In the genomic region with DNA sequence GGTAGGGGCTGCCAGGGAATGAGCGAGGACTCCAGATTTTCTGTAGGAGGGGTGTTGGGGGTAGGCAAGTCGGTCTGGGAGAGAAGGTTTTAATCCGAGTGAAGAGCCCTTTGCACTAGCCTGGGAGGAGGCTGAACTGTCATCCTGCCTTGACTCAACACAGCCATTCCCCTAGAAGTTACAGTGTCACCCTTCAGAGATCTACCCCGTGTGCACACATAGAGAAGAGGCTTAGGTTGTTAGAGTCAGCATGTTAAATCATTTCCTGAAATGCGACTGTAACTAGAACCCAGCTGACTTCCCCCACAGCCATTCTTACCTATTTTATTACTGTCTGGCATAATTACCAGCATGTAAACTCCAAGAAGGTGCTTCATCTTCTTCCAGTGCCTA, we compare ENCODE assay signal across 17 cellular contexts. TPM values are rescaled to one million over a fixed set of nuclear protein-coding genes. Genes with fewer than 3 reads are reported as not detected.
A peak's percentile ranks its signal among the peaks of the same experiment; 100 is the strongest.
DNase-seq lines count a peak whose midpoint lies in the region; ATAC-seq, FAIRE-seq and TF ChIP-seq lines count a peak whose summit lies in the region.
"Not testable (repeated sequence)": the region's sequence is repeated elsewhere in the genome, so short reads cannot be mapped to it uniquely, and the experiment has no call there.
"Had no signal": no experiment of that assay in that cellular context is flagged by ENCODE, and none has a peak within 500 bp of the region (broad histone marks: within the 10 kb centered on the region; RNA-seq: fewer than 3 reads in every experiment).

No MANE protein-coding gene starts in this region.

- TF ChIP-seq RAD21 in H1 (IDR thresholded peaks at IDR 0.05 in 1 of 2, conservative IDR thresholded peaks at IDR 0.05 in 1 of 2; ENCODE audit: low read depth in 2 of 2, low read length in 2 of 2) = not testable (repeated sequence)

- not testable (repeated sequence) for DNase-seq in GM23338 (ENCODE audit: low spot score); T-cell; activated CD4-positive, alpha-beta memory T cell treated with anti-CD3 and anti-CD28 coated beads, Interleukin-2, amount 10 ng/mL, durations not matched to agents 7 days and 5 days; H1 (ENCODE audit: low read depth in 1 of 2, low spot score in 2 of 2); gastrocnemius medialis; type B pancreatic cell (ENCODE audit: extremely low spot score, unreplicated experiment)

- not testable (repeated sequence) for H3K4me1 ChIP-seq in GM23338 (ENCODE audit: insufficient read depth); H1 (replicated peaks in 1 of 4; ENCODE audit: control insufficient read depth in 3 of 4, insufficient read depth in 4 of 4, low read length in 3 of 4); gastrocnemius medialis
- H3K4me1 ChIP-seq in mucosa of rectum (ENCODE audit: control insufficient read depth in 2 of 2, insufficient read depth in 2 of 2, low read length in 2 of 2) = peaks cover 23 to 25% of the 10 kb centered on the region in 2 donors

- H4K8ac ChIP-seq in H1 (ENCODE audit: extremely low read depth, insufficient read depth, low read length) = not testable (repeated sequence)

- H3K23me2 ChIP-seq in H1 (ENCODE audit: low read depth, low read length) = not testable (repeated sequence)

- H3K79me2 ChIP-seq in GM23338 (replicated peaks; ENCODE audit: insufficient read depth); H1 (ENCODE audit: control insufficient read depth in 1 of 2, insufficient read depth in 2 of 2, low read length in 2 of 2): not testable (repeated sequence)

- not testable (repeated sequence) for H2AK5ac ChIP-seq in H1 (ENCODE audit: low read depth, low read length)

- H2AFZ ChIP-seq in GM23338 = not testable (repeated sequence)
- peak overlapping the region; percentile 90 for H2AFZ ChIP-seq in H1 (ENCODE audit: low read length)

- H3K27me3 ChIP-seq in GM23338 (ENCODE audit: insufficient read depth) (peaks cover 47% of the 10 kb centered on the region), H1 (replicated peaks in 1 of 4; ENCODE audit: control insufficient read depth in 3 of 4, extremely low read depth in 1 of 4, insufficient read depth in 3 of 4, low read length in 3 of 4) (peaks cover 3 to 28% (median 16%) of the 10 kb centered on the region in 4 experiments), gastrocnemius medialis (peaks cover 0 to 17% (median 4%) of the 10 kb centered on the region in 3 donors)
- H3K27me3 ChIP-seq in mucosa of rectum (ENCODE audit: control insufficient read depth in 2 of 2, insufficient read depth in 2 of 2, low read length in 2 of 2) = not testable (repeated sequence)

- H3K4me2 ChIP-seq in GM23338 (peak overlapping the region; percentile 87), H1 (ENCODE audit: insufficient read depth in 1 of 2, low read depth in 2 of 2, low read length in 2 of 2) (peak overlapping the region; percentile 76 to 82)

- TF ChIP-seq POLR2A in H1 (IDR thresholded peaks at IDR 0.05; ENCODE audit: control extremely low read depth in 1 of 2, low read depth in 2 of 2, low read length in 2 of 2); gastrocnemius medialis (IDR thresholded peaks at IDR 0.05): not testable (repeated sequence)

- POLR2A ChIA-PET in T-cell (lab: Charles Lee) (interaction anchor here in 1 of 2 donors (0.6 kb wide), 1 partner anchor 21 kb away, joined by 6 read pairs; a partner anchor contains a TSS), H1 (lab: Charles Lee; ENCODE audit: partially characterized antibody) (interaction anchor here (1.4 kb wide), 1 partner anchor 196 kb away, joined by 3 read pairs; a partner anchor contains a TSS)
- POLR2A ChIA-PET in activated CD4-positive, alpha-beta memory T cell treated with anti-CD3 and anti-CD28 coated beads, Interleukin-2, amount 10 ng/mL, durations not matched to agents 7 days and 5 days (lab: Charles Lee) = interaction anchor here (0.7 to 0.9 kb wide), 2 partner anchors 396 to 818 kb away, joined by 3 read pairs; a partner anchor contains a TSS

- H3K56ac ChIP-seq in H1 (replicated peaks; ENCODE audit: insufficient read length, low read depth, low read length) = not testable (repeated sequence)

- 52% methylated on average over 5 of the region's 5 CpGs; no CpG with 5 or more reads in 1 of the 2 experiments for WGBS in H1 (ENCODE audit: extremely low coverage in 1 of 2, insufficient coverage in 1 of 2, insufficient read length in 1 of 2, insufficient replicate concordance in 2 of 2, low coverage in 1 of 2, low lambda C conversion rate in 2 of 2, missing lambda C conversion rate in 1 of 2), 2 experiments

- not testable (repeated sequence) for H3K4me1 Mint-ChIP-seq in GM23338
- H3K4me1 Mint-ChIP-seq in T-cell (peaks cover 24 to 29% (median 25%) of the 10 kb centered on the region in 3 donors), type B pancreatic cell (ENCODE audit: unreplicated experiment) (peaks cover 13% of the 10 kb centered on the region)
- H3K4me1 Mint-ChIP-seq in activated CD4-positive, alpha-beta memory T cell treated with anti-CD3 and anti-CD28 coated beads, Interleukin-2, amount 10 ng/mL, durations not matched to agents 7 days and 5 days = peaks cover 36% of the 10 kb centered on the region
- peaks cover 26% of the 10 kb centered on the region for H3K4me1 Mint-ChIP-seq in activated naive CD4-positive, alpha-beta T cell treated with anti-CD3 and anti-CD28 coated beads, Interleukin-2, amount 50 U/mL, for 24 hours

- not testable (repeated sequence) for H3K79me1 ChIP-seq in H1 (ENCODE audit: low read depth, low read length)

- not testable (repeated sequence) for H3F3A ChIP-seq in GM23338 (replicated peaks; ENCODE audit: low read depth)

- H3K9me3 Mint-ChIP-seq in GM23338; T-cell; activated CD4-positive, alpha-beta memory T cell treated with anti-CD3 and anti-CD28 coated beads, Interleukin-2, amount 10 ng/mL, durations not matched to agents 7 days and 5 days; activated naive CD4-positive, alpha-beta T cell treated with anti-CD3 and anti-CD28 coated beads, Interleukin-2, amount 50 U/mL, for 24 hours; type B pancreatic cell: not testable (repeated sequence)

- not testable (repeated sequence) for H4K20me1 ChIP-seq in GM23338 (replicated peaks; ENCODE audit: insufficient read depth); H1 (replicated peaks in 1 of 2; ENCODE audit: control insufficient read depth in 1 of 2, insufficient read depth in 2 of 2, low read length in 2 of 2)

- in situ Hi-C loops in gastrocnemius medialis (cut with MboI; ENCODE audit: low sequenced_read_pairs in 4 of 4) = not testable (repeated sequence)

- not testable (repeated sequence) for H4K5ac ChIP-seq in H1 (ENCODE audit: insufficient read length, low read depth, low read length)

- TF ChIP-seq CTCF in GM23338 (conservative IDR thresholded peaks at IDR 0.05; ENCODE audit: low read depth in 2 of 2); H1 (IDR thresholded peaks at IDR 0.05; ENCODE audit: control extremely low read depth in 1 of 3, insufficient read depth in 1 of 3, low read depth in 1 of 3, low read length in 3 of 3); gastrocnemius medialis (IDR thresholded peaks at IDR 0.05 in 4 of 5, conservative IDR thresholded peaks at IDR 0.05 in 1 of 5); type B pancreatic cell (conservative IDR thresholded peaks at IDR 0.05): not testable (repeated sequence)

- not testable (repeated sequence) for H3K23ac ChIP-seq in H1 (ENCODE audit: insufficient read length)

- not testable (repeated sequence) for H3K9me3 ChIP-seq in H1 (ENCODE audit: insufficient read depth in 2 of 2, low read depth in 1 of 2, low read length in 1 of 2); mucosa of rectum (ENCODE audit: control insufficient read depth in 2 of 2, low read length in 2 of 2); gastrocnemius medialis

- TF ChIP-seq EP300 in H1 (IDR thresholded peaks at IDR 0.05; ENCODE audit: borderline replicate concordance in 1 of 2, low read depth in 2 of 2, low read length in 2 of 2) = not testable (repeated sequence)

- H3K4me3 Mint-ChIP-seq in GM23338 (peak overlapping the region; percentile 70), T-cell (peak overlapping the region; percentile 80 to 90 (median 85)), type B pancreatic cell (peak overlapping the region; percentile 55)
- H3K4me3 Mint-ChIP-seq in activated CD4-positive, alpha-beta memory T cell treated with anti-CD3 and anti-CD28 coated beads, Interleukin-2, amount 10 ng/mL, durations not matched to agents 7 days and 5 days = peak overlapping the region; percentile 48
- peak overlapping the region; percentile 92 for H3K4me3 Mint-ChIP-seq in activated naive CD4-positive, alpha-beta T cell treated with anti-CD3 and anti-CD28 coated beads, Interleukin-2, amount 50 U/mL, for 24 hours

- not testable (repeated sequence) for H2BK20ac ChIP-seq in H1 (ENCODE audit: low read length)

- H3K4me3 ChIP-seq in GM23338 = peak overlapping the region; percentile 58
- H3K4me3 ChIP-seq in H1 (ENCODE audit: extremely low read depth in 1 of 4, insufficient read depth in 2 of 4, low read depth in 3 of 4, low read length in 4 of 4) = peak overlapping the region in 3 of 4 experiments; percentile 21 to 55 (median 33); a peak in 4 of 8 replicates
- H3K4me3 ChIP-seq in mucosa of rectum (ENCODE audit: low read length in 2 of 2) = peak overlapping the region; percentile 34 to 58
- H3K4me3 ChIP-seq in gastrocnemius medialis = peak overlapping the region in 3 of 4 donors; percentile 44 to 60 (median 55)

- CTCF ChIA-PET in T-cell (lab: Charles Lee) = interaction anchor here (0.7 to 1.4 kb wide), 3 partner anchors 10 to 47 kb away, joined by 3 to 4 read pairs (median 3); no protein-coding TSS in a partner anchor
- CTCF ChIA-PET in activated CD4-positive, alpha-beta memory T cell treated with anti-CD3 and anti-CD28 coated beads, Interleukin-2, amount 10 ng/mL, durations not matched to agents 7 days and 5 days (lab: Charles Lee) = interaction anchor here (0.8 to 2.0 kb wide), 7 partner anchors 10 to 116 kb away, joined by 3 to 17 read pairs (median 4); a partner anchor contains a TSS
- CTCF ChIA-PET in H1 (lab: Charles Lee; ENCODE audit: partially characterized antibody) = interaction anchor here (0.7 to 2.2 kb wide), 7 partner anchors 9 to 76 kb away, joined by 3 to 7 read pairs (median 4); a partner anchor contains a TSS

- H3K9ac ChIP-seq in H1 (replicated peaks in 1 of 4; ENCODE audit: extremely low read depth in 1 of 4, low read depth in 3 of 4, low read length in 3 of 4) = not testable (repeated sequence)
- H3K9ac ChIP-seq in mucosa of rectum (ENCODE audit: low read depth in 1 of 2, low read length in 2 of 2) = peak overlapping the region in 1 of 2 donors; percentile 30

- H3K14ac ChIP-seq in H1 (ENCODE audit: insufficient read length) = not testable (repeated sequence)

- H3K18ac ChIP-seq in H1 (ENCODE audit: extremely low read depth, low read length) = not testable (repeated sequence)

- H3K27ac Mint-ChIP-seq in GM23338, type B pancreatic cell: not testable (repeated sequence)
- H3K27ac Mint-ChIP-seq in T-cell = peak overlapping the region; percentile 80 to 90
- peak overlapping the region; percentile 63 for H3K27ac Mint-ChIP-seq in activated CD4-positive, alpha-beta memory T cell treated with anti-CD3 and anti-CD28 coated beads, Interleukin-2, amount 10 ng/mL, durations not matched to agents 7 days and 5 days
- H3K27ac Mint-ChIP-seq in activated naive CD4-positive, alpha-beta T cell treated with anti-CD3 and anti-CD28 coated beads, Interleukin-2, amount 50 U/mL, for 24 hours = peak overlapping the region; percentile 80

- not testable (repeated sequence) for H3K36me3 Mint-ChIP-seq in GM23338 (ENCODE audit: low read depth); T-cell; activated CD4-positive, alpha-beta memory T cell treated with anti-CD3 and anti-CD28 coated beads, Interleukin-2, amount 10 ng/mL, durations not matched to agents 7 days and 5 days (ENCODE audit: low read depth); activated naive CD4-positive, alpha-beta T cell treated with anti-CD3 and anti-CD28 coated beads, Interleukin-2, amount 50 U/mL, for 24 hours; type B pancreatic cell

- intact Hi-C loops in gastrocnemius medialis (cut with DNase I; ENCODE audit: low total_unique reads) = not testable (repeated sequence)

- H3K4ac ChIP-seq in H1 (replicated peaks; ENCODE audit: insufficient read length, low read depth, low read length) = not testable (repeated sequence)

- H2BK5ac ChIP-seq in H1 (ENCODE audit: low read depth, low read length) = not testable (repeated sequence)

- not testable (repeated sequence) for H2BK15ac ChIP-seq in H1 (ENCODE audit: low read length)

- peaks cover 31% of the 10 kb centered on the region for H3K27me3 Mint-ChIP-seq in GM23338 (ENCODE audit: insufficient read depth, low read depth, poor library complexity)
- peaks cover 0 to 18% of the 10 kb centered on the region in 2 donors for H3K27me3 Mint-ChIP-seq in T-cell
- H3K27me3 Mint-ChIP-seq in activated CD4-positive, alpha-beta memory T cell treated with anti-CD3 and anti-CD28 coated beads, Interleukin-2, amount 10 ng/mL, durations not matched to agents 7 days and 5 days; activated naive CD4-positive, alpha-beta T cell treated with anti-CD3 and anti-CD28 coated beads, Interleukin-2, amount 50 U/mL, for 24 hours: not testable (repeated sequence)
- peaks cover 43% of the 10 kb centered on the region for H3K27me3 Mint-ChIP-seq in type B pancreatic cell

- FAIRE-seq in H1 (lab: Jason Lieb, UNC) = not testable (repeated sequence)

- H3K36me3 ChIP-seq in GM23338 (ENCODE audit: insufficient read depth); H1 (ENCODE audit: control insufficient read depth in 2 of 4, insufficient read depth in 4 of 4, low read length in 3 of 4); mucosa of rectum (ENCODE audit: control insufficient read depth in 2 of 2, insufficient read depth in 2 of 2, low read length in 2 of 2); gastrocnemius medialis: not testable (repeated sequence)

- H2BK12ac ChIP-seq in H1 (ENCODE audit: low read depth, low read length) = not testable (repeated sequence)

- H4K91ac ChIP-seq in H1 (replicated peaks; ENCODE audit: insufficient read length, low read length) = not testable (repeated sequence)

- H3K27ac ChIP-seq in GM23338 (ENCODE audit: low read depth); H1 (ENCODE audit: low read depth, low read length): not testable (repeated sequence)
- peak overlapping the region; percentile 52 to 56 for H3K27ac ChIP-seq in mucosa of rectum (ENCODE audit: low read depth in 2 of 2, low read length in 2 of 2)
- H3K27ac ChIP-seq in gastrocnemius medialis = peak overlapping the region in 3 of 4 donors; percentile 49 to 73 (median 62)

- ATAC-seq in GM23338 (peak; percentile 22; the same call in 2 of the 3 replicates), T-cell (replicated peaks in 1 of 4) (peak; percentile 88 to 90 (median 88)), gastrocnemius medialis (peak; percentile 21 to 38)

- H2BK120ac ChIP-seq in H1 (replicated peaks; ENCODE audit: low read depth, low read length) = not testable (repeated sequence)

- not testable (repeated sequence) for H3K9me2 ChIP-seq in GM23338 (ENCODE audit: insufficient read depth)

RNA-seq across cellular contexts. Expression of a gene that starts 14.3 kb away (rescaled TPM):
- total RNA-seq in GM23338 (2014; rRNA removed; shearing (Covaris generic)) = not detected in 2 replicates
- polyA plus RNA-seq in GM23338 (2016; fragmentation: Nextera tagmentation; extraction: Ambion mirVana) (0.94 TPM in 1 of 2 replicates, not detected in the other), H1 (2011; rRNA removed) (0.26 TPM in 1 of 2 replicates, not detected in the other)
- total RNA-seq in T-cell (not detected), gastrocnemius medialis (not detected), type B pancreatic cell (ENCODE audit: low replicate concordance) (29.8 and 65.9 TPM in 2 replicates)
- not detected for total RNA-seq in activated CD4-positive, alpha-beta memory T cell treated with anti-CD3 and anti-CD28 coated beads, Interleukin-2, amount 10 ng/mL, durations not matched to agents 7 days and 5 days
- total RNA-seq in H1 (2021; fragmentation: NEBNext Ultra II Directional; extraction: Animal tissue kit (Norgen Biotek cat#: 25700)) = not detected in 2 replicates
- 0.31 TPM for polyA plus RNA-seq in H1 (2011; cell fraction: cytosol; rRNA removed)
- 0.51 TPM for polyA plus RNA-seq in H1 (2011; cell fraction: nucleus; rRNA removed)
- not detected in 4 replicates for polyA plus RNA-seq in H1 (2012, experiment 1 of 2)
- polyA plus RNA-seq in H1 (2012, experiment 2 of 2) = not detected
- 0.26 TPM for polyA plus RNA-seq in H1 (2013, experiment 1 of 2)
- 0.42 TPM for polyA plus RNA-seq in H1 (2013, experiment 2 of 2)
- not detected in 2 replicates for polyA minus RNA-seq in H1 (2011; rRNA and poly(A)+ RNA removed)
- not detected for polyA minus RNA-seq in H1 (2011; cell fraction: cytosol; rRNA and poly(A)+ RNA removed)
- polyA minus RNA-seq in H1 (2011; cell fraction: nucleus; rRNA and poly(A)+ RNA removed) = not detected
- total RNA-seq: H9, HT-29, lower lobe of right lung, mucosa of gallbladder, occipital lobe, Right ventricle myocardium inferior, spleen had no signal
- polyA plus RNA-seq: CD14-positive monocyte, keratinocyte, spleen had no signal

RNA-seq across cellular contexts. Expression of a gene that starts 20.6 kb away (rescaled TPM):
- 20.7 and 21.0 TPM in 2 replicates for total RNA-seq in GM23338 (2014; rRNA removed; shearing (Covaris generic))
- polyA plus RNA-seq in GM23338 (2016; fragmentation: Nextera tagmentation; extraction: Ambion mirVana) (7.2 and 7.8 TPM in 2 replicates), H1 (2011; rRNA removed) (33.5 and 34.1 TPM in 2 replicates)
- total RNA-seq in T-cell (1 to 10 TPM; 1.6 to 5.6 (median 3.2) TPM), gastrocnemius medialis (1 to 10 TPM in 2 of 4 donors, under 1 TPM in 1, not detected in 1; 0.39 to 3.2 (median 2.0) TPM), type B pancreatic cell (ENCODE audit: low replicate concordance) (5.2 and 18.5 TPM in 2 replicates)
- total RNA-seq in activated CD4-positive, alpha-beta memory T cell treated with anti-CD3 and anti-CD28 coated beads, Interleukin-2, amount 10 ng/mL, durations not matched to agents 7 days and 5 days = under 1 TPM; 0.48 to 0.65 TPM
- 30.9 and 31.6 TPM in 2 replicates for total RNA-seq in H1 (2021; fragmentation: NEBNext Ultra II Directional; extraction: Animal tissue kit (Norgen Biotek cat#: 25700))
- polyA plus RNA-seq in H1 (2011; cell fraction: cytosol; rRNA removed) = 32.2 TPM
- polyA plus RNA-seq in H1 (2011; cell fraction: nucleus; rRNA removed) = 34.9 TPM
- polyA plus RNA-seq in H1 (2012, experiment 1 of 2) = 24.3 to 30.8 TPM (median 28.2 TPM) in 4 replicates
- polyA plus RNA-seq in H1 (2012, experiment 2 of 2) = 35.9 TPM
- 12.0 TPM for polyA plus RNA-seq in H1 (2013, experiment 1 of 2)
- polyA plus RNA-seq in H1 (2013, experiment 2 of 2) = 12.3 TPM
- 41.6 and 46.0 TPM in 2 replicates for polyA minus RNA-seq in H1 (2011; rRNA and poly(A)+ RNA removed)
- 23.7 TPM for polyA minus RNA-seq in H1 (2011; cell fraction: cytosol; rRNA and poly(A)+ RNA removed)
- 15.2 TPM for polyA minus RNA-seq in H1 (2011; cell fraction: nucleus; rRNA and poly(A)+ RNA removed)
- polyA plus RNA-seq: CD14-positive monocyte had no signal

RNA-seq across cellular contexts. Expression of a gene that starts 25.8 kb away (rescaled TPM):
- 0.56 TPM in 1 of 2 replicates, not detected in the other for total RNA-seq in GM23338 (2014; rRNA removed; shearing (Covaris generic))
- polyA plus RNA-seq in GM23338 (2016; fragmentation: Nextera tagmentation; extraction: Ambion mirVana) (6.6 and 8.5 TPM in 2 replicates), H1 (2011; rRNA removed) (2.7 and 3.4 TPM in 2 replicates)
- total RNA-seq in T-cell (not detected), gastrocnemius medialis (not detected), type B pancreatic cell (ENCODE audit: low replicate concordance) (2.3 and 3.5 TPM in 2 replicates)
- not detected for total RNA-seq in activated CD4-positive, alpha-beta memory T cell treated with anti-CD3 and anti-CD28 coated beads, Interleukin-2, amount 10 ng/mL, durations not matched to agents 7 days and 5 days
- total RNA-seq in H1 (2021; fragmentation: NEBNext Ultra II Directional; extraction: Animal tissue kit (Norgen Biotek cat#: 25700)) = 0.42 and 0.93 TPM in 2 replicates
- polyA plus RNA-seq in H1 (2011; cell fraction: cytosol; rRNA removed) = 1.0 TPM
- 2.4 TPM for polyA plus RNA-seq in H1 (2011; cell fraction: nucleus; rRNA removed)
- 1.0 to 3.2 TPM (median 1.7 TPM) in 4 replicates for polyA plus RNA-seq in H1 (2012, experiment 1 of 2)
- polyA plus RNA-seq in H1 (2012, experiment 2 of 2) = 2.4 TPM
- polyA plus RNA-seq in H1 (2013, experiment 1 of 2) = 3.9 TPM
- polyA plus RNA-seq in H1 (2013, experiment 2 of 2) = 4.8 TPM
- 0.57 TPM in 1 of 2 replicates, not detected in the other for polyA minus RNA-seq in H1 (2011; rRNA and poly(A)+ RNA removed)
- polyA minus RNA-seq in H1 (2011; cell fraction: cytosol; rRNA and poly(A)+ RNA removed) = not detected
- polyA minus RNA-seq in H1 (2011; cell fraction: nucleus; rRNA and poly(A)+ RNA removed) = not detected
- total RNA-seq: HT-29, lower lobe of right lung, mucosa of gallbladder, occipital lobe, Right ventricle myocardium inferior, spleen had no signal
- polyA plus RNA-seq: CD14-positive monocyte, keratinocyte, spleen had no signal

Comparison
In these comparisons a context has a peak if more than half of its experiments do, and no peak if none do; other contexts are left out.
1. ATAC-seq: peak in every context shown above with its lines; median percentile 88 in T-cell; 30 in gastrocnemius medialis; 22 in GM23338.
2. RNA of a gene that starts 14.3 kb away (total RNA-seq): 29.8 to 65.9 TPM in type B pancreatic cell; not detected in GM23338, not detected in T-cell, not detected in activated CD4-positive, alpha-beta memory T cell treated with anti-CD3 and anti-CD28 coated beads, Interleukin-2, amount 10 ng/mL, durations not matched to agents 7 days and 5 days, not detected in H1 and not detected in gastrocnemius medialis; every median in the first group is over 10 times any median in the second.
3. Peak in every context shown above with its lines, with median percentiles within 50 percentile points of each other: H3K4me3 ChIP-seq and H3K4me3 Mint-ChIP-seq.